ENCODE assay signal across 14 cellular contexts in genomic region chr4:168524006-168524405, GRCh38. TPM values are rescaled to one million over a fixed set of nuclear protein-coding genes. Genes with fewer than 3 reads are reported as not detected.
DNase-seq lines count a peak whose midpoint lies in the region; ATAC-seq, FAIRE-seq and TF ChIP-seq lines count a peak whose summit lies in the region.
"Had no signal": no experiment of that assay in that cellular context is flagged by ENCODE, and none has a peak within 500 bp of the region (broad histone marks: within the 10 kb centered on the region; RNA-seq: fewer than 3 reads in every experiment).

No MANE protein-coding gene starts in this region.

- H3K27ac Mint-ChIP-seq in stimulated activated naive B cell treated with anti-CD40 and anti-IgM and Interleukin-4, amounts not matched to agents 10 μg/mL and 1 μg/mL and 100 μg/mL, for 72 hours = no peak overlapping the region
- H3K27ac Mint-ChIP-seq: CD8-positive, alpha-beta memory T cell had no signal

- no peaks in the 10 kb centered on the region for H3K4me1 ChIP-seq in transverse colon

- FAIRE-seq in H54 (lab: Jason Lieb, UNC) = peak; percentile 94

- H3K4me3 ChIP-seq in foreskin fibroblast (ENCODE audit: low read depth in 1 of 2, low read length in 2 of 2) (no peak overlapping the region), coronary artery (no peak overlapping the region), transverse colon (no peak overlapping the region)
- H3K4me3 ChIP-seq: hepatocyte had no signal

- H3K27me3 ChIP-seq in transverse colon = no peaks in the 10 kb centered on the region
- H3K27me3 ChIP-seq: hepatocyte had no signal

- in situ Hi-C loops in transverse colon (cut with MboI; ENCODE audit: low pct_ligation_motif_present in 1 of 4, low pct_unique_long_range_greater_than_20kb in 1 of 4, low sequenced_read_pairs in 3 of 4) = loop anchor here in 1 of 4 donors (25.0 kb wide), 1 partner anchor 963 kb away; no protein-coding TSS in a partner anchor

- intact Hi-C loops in transverse colon (cut with DNase I; ENCODE audit: low total_unique reads) = no loop called here

- H3K9me3 Mint-ChIP-seq in stimulated activated naive B cell treated with anti-CD40 and anti-IgM and Interleukin-4, amounts not matched to agents 10 μg/mL and 1 μg/mL and 100 μg/mL, for 72 hours = no peaks in the 10 kb centered on the region
- H3K9me3 Mint-ChIP-seq: activated T-cell treated with anti-CD3 and anti-CD28 coated beads, Interleukin-2, amount 50 U/mL, for 4 hours; CD8-positive, alpha-beta memory T cell had no signal

- ATAC-seq in stimulated activated naive B cell treated with anti-CD40 and anti-IgM and Interleukin-4, amounts not matched to agents 10 μg/mL and 1 μg/mL and 100 μg/mL, for 72 hours (replicated peaks) = no peak
- ATAC-seq: activated T-cell treated with anti-CD3 and anti-CD28 coated beads, Interleukin-2, amount 50 U/mL, for 4 hours; Panc1; stimulated activated naive CD8-positive, alpha-beta T cell treated with anti-CD3 and anti-CD28 coated beads, Interleukin-15, Interleukin-2, amounts not matched to agents 100 U/mL and 50 U/mL, for 24 hours had no signal

- TF ChIP-seq POLR2A in H54 (IDR thresholded peaks at IDR 0.05; ENCODE audit: low read depth, low read length) (no peak), transverse colon (IDR thresholded peaks at IDR 0.05) (no peak)

- no peak for TF ChIP-seq EP300 in transverse colon (IDR thresholded peaks at IDR 0.05; ENCODE audit: low read depth)

- no peak overlapping the region for H3K27ac ChIP-seq in coronary artery
- H3K27ac ChIP-seq in transverse colon = no peak overlapping the region
- H3K27ac ChIP-seq: hepatocyte had no signal

- no peaks in the 10 kb centered on the region for H3K36me3 Mint-ChIP-seq in stimulated activated naive B cell treated with anti-CD40 and anti-IgM and Interleukin-4, amounts not matched to agents 10 μg/mL and 1 μg/mL and 100 μg/mL, for 72 hours

- DNase-seq in AG08395 (ENCODE audit: low spot score) (peak; percentile 38), H54 (ENCODE audit: insufficient read length, low spot score) (no peak), SW480 (ENCODE audit: low spot score) (peak; percentile 46), foreskin fibroblast (peak; percentile 66 to 77), coronary artery (ENCODE audit: low spot score) (no peak), transverse colon (no peak)
- no peak for DNase-seq in stimulated activated naive B cell treated with anti-CD40 and anti-IgM and Interleukin-4, amounts not matched to agents 10 μg/mL and 1 μg/mL and 100 μg/mL, for 72 hours
- no peak for DNase-seq in activated CD4-positive, alpha-beta T cell treated with anti-CD3 and anti-CD28 coated beads for 48 hours
- DNase-seq: activated T-cell treated with anti-CD3 and anti-CD28 coated beads, Interleukin-2, amount 50 U/mL, for 4 hours; CD8-positive, alpha-beta memory T cell; stimulated activated CD4-positive, alpha-beta T cell treated with anti-CD3 and anti-CD28 coated beads, Interleukin-15, amount 100 ng/mL, for 24 hours; stimulated activated naive CD8-positive, alpha-beta T cell treated with anti-CD3 and anti-CD28 coated beads, Interleukin-15, Interleukin-2, amounts not matched to agents 100 U/mL and 50 U/mL, for 24 hours had no signal

- TF ChIP-seq CTCF in foreskin fibroblast (IDR thresholded peaks at IDR 0.05; ENCODE audit: low read depth, low read length) = no peak
- TF ChIP-seq CTCF in coronary artery (IDR thresholded peaks at IDR 0.05) = no peak
- no peak for TF ChIP-seq CTCF in transverse colon (IDR thresholded peaks at IDR 0.05)

- H3K27me3 Mint-ChIP-seq in stimulated activated naive B cell treated with anti-CD40 and anti-IgM and Interleukin-4, amounts not matched to agents 10 μg/mL and 1 μg/mL and 100 μg/mL, for 72 hours = peaks cover 0 to 6% of the 10 kb centered on the region in 2 donors

- no peaks in the 10 kb centered on the region for H3K9me3 ChIP-seq in transverse colon

- no peaks in the 10 kb centered on the region for H3K36me3 ChIP-seq in transverse colon

- H3K4me3 Mint-ChIP-seq in stimulated activated naive B cell treated with anti-CD40 and anti-IgM and Interleukin-4, amounts not matched to agents 10 μg/mL and 1 μg/mL and 100 μg/mL, for 72 hours = no peak overlapping the region
- H3K4me3 Mint-ChIP-seq: activated T-cell treated with anti-CD3 and anti-CD28 coated beads, Interleukin-2, amount 50 U/mL, for 4 hours; CD8-positive, alpha-beta memory T cell had no signal

- no peaks in the 10 kb centered on the region for H3K4me1 Mint-ChIP-seq in stimulated activated naive B cell treated with anti-CD40 and anti-IgM and Interleukin-4, amounts not matched to agents 10 μg/mL and 1 μg/mL and 100 μg/mL, for 72 hours
- H3K4me1 Mint-ChIP-seq: CD8-positive, alpha-beta memory T cell had no signal

RNA-seq across cellular contexts. Expression of gene PALLD, which starts 27.2 kb away (rescaled TPM):
- 100 to 1,000 TPM; 230 to 309 (median 278) TPM for total RNA-seq in transverse colon

RNA-seq across cellular contexts. Expression of gene DDX60L, which starts 43.7 kb away (rescaled TPM):
- total RNA-seq in transverse colon = 10 to 100 TPM in 3 of 4 donors, 1 to 10 TPM in 1; 8.4 to 65.8 (median 51.9) TPM

Comparison
In these comparisons a context has a peak if more than half of its experiments do, and no peak if none do; other contexts are left out.
1. DNase-seq: peak in AG08395 (single experiment), SW480 (single experiment) and foreskin fibroblast (2 of 2); none in H54 (single experiment), stimulated activated naive B cell treated with anti-CD40 and anti-IgM and Interleukin-4, amounts not matched to agents 10 μg/mL and 1 μg/mL and 100 μg/mL, for 72 hours (single experiment), coronary artery (single experiment), transverse colon (single experiment) and activated CD4-positive, alpha-beta T cell treated with anti-CD3 and anti-CD28 coated beads for 48 hours (single experiment).